In genomic region chr16:4307215-4308037, GRCh38 we compare ENCODE assay signal across 8 cellular contexts. TPM values are rescaled to one million over a fixed set of nuclear protein-coding genes. Genes with fewer than 3 reads are reported as not detected.
DNase-seq lines count a peak whose midpoint lies in the region; ATAC-seq and TF ChIP-seq lines count a peak whose summit lies in the region.

No MANE protein-coding gene starts in this region.

- no peaks in the 10 kb centered on the region for H3K9me3 ChIP-seq in Peyer's patch

- H3K36me3 ChIP-seq in Peyer's patch: no peaks in the 10 kb centered on the region

- peak in 1 of 6 experiments; percentile 3 for TF ChIP-seq CTCF in Peyer's patch (IDR thresholded peaks at IDR 0.05)

- H3K27me3 Mint-ChIP-seq in activated T-helper 1 cell treated with anti-CD3 and anti-CD28 coated beads, Interleukin-12 subunit alpha, Interleukin-12 subunit beta, Interleukin-2, Interleukin-4 antibody, amounts not matched to agents 30 ng/mL and 10 ng/mL and 1 ng/mL, durations not matched to agents 14 hours and 24 hours and 36 hours (ENCODE audit: insufficient read depth): peaks cover 6% of the 10 kb centered on the region
- H3K27me3 Mint-ChIP-seq in natural killer cell treated with Interleukin-12 subunit alpha and Interleukin-12 subunit beta and Interleukin-15 and Interleukin-18, amount 100 ng/mL, for 72 hours: no peaks in the 10 kb centered on the region

- in situ Hi-C loops in Caki2 (cut with HindIII; ENCODE audit: low pct_unique_long_range_greater_than_20kb, low sequenced_read_pairs): no loop called here

- peak; percentile 89 for ATAC-seq in GM21390 (IDR thresholded peaks at IDR 0.05; ENCODE audit: unreplicated experiment)
- ATAC-seq in natural killer cell treated with Interleukin-12 subunit alpha and Interleukin-12 subunit beta and Interleukin-15 and Interleukin-18, amount 100 ng/mL, for 72 hours: peak; percentile 96 to 98

- H3K4me3 ChIP-seq in Peyer's patch: peak overlapping the region; percentile 52 to 57 (median 56)

- peaks cover 4% of the 10 kb centered on the region for H3K9me3 Mint-ChIP-seq in activated T-helper 1 cell treated with anti-CD3 and anti-CD28 coated beads, Interleukin-12 subunit alpha, Interleukin-12 subunit beta, Interleukin-2, Interleukin-4 antibody, amounts not matched to agents 30 ng/mL and 10 ng/mL and 1 ng/mL, durations not matched to agents 14 hours and 24 hours and 36 hours
- no peaks in the 10 kb centered on the region for H3K9me3 Mint-ChIP-seq in natural killer cell treated with Interleukin-12 subunit alpha and Interleukin-12 subunit beta and Interleukin-15 and Interleukin-18, amount 100 ng/mL, for 72 hours

- H3K27ac Mint-ChIP-seq in activated T-helper 1 cell treated with anti-CD3 and anti-CD28 coated beads, Interleukin-12 subunit alpha, Interleukin-12 subunit beta, Interleukin-2, Interleukin-4 antibody, amounts not matched to agents 30 ng/mL and 10 ng/mL and 1 ng/mL, durations not matched to agents 14 hours and 24 hours and 36 hours: peak overlapping the region; percentile 96
- H3K27ac Mint-ChIP-seq in natural killer cell treated with Interleukin-12 subunit alpha and Interleukin-12 subunit beta and Interleukin-15 and Interleukin-18, amount 100 ng/mL, for 72 hours: peak overlapping the region; percentile 91 to 97

- peak overlapping the region; percentile 96 for H3K4me3 Mint-ChIP-seq in activated T-helper 1 cell treated with anti-CD3 and anti-CD28 coated beads, Interleukin-12 subunit alpha, Interleukin-12 subunit beta, Interleukin-2, Interleukin-4 antibody, amounts not matched to agents 30 ng/mL and 10 ng/mL and 1 ng/mL, durations not matched to agents 14 hours and 24 hours and 36 hours
- peak overlapping the region; percentile 98 for H3K4me3 Mint-ChIP-seq in natural killer cell treated with Interleukin-12 subunit alpha and Interleukin-12 subunit beta and Interleukin-15 and Interleukin-18, amount 100 ng/mL, for 72 hours

- TF ChIP-seq POLR2A in Peyer's patch (IDR thresholded peaks at IDR 0.05): peak; percentile 25 to 29

- peaks cover 22% of the 10 kb centered on the region for H3K4me1 Mint-ChIP-seq in activated T-helper 1 cell treated with anti-CD3 and anti-CD28 coated beads, Interleukin-12 subunit alpha, Interleukin-12 subunit beta, Interleukin-2, Interleukin-4 antibody, amounts not matched to agents 30 ng/mL and 10 ng/mL and 1 ng/mL, durations not matched to agents 14 hours and 24 hours and 36 hours (ENCODE audit: low read depth)
- peaks cover 9 to 19% of the 10 kb centered on the region in 2 donors for H3K4me1 Mint-ChIP-seq in natural killer cell treated with Interleukin-12 subunit alpha and Interleukin-12 subunit beta and Interleukin-15 and Interleukin-18, amount 100 ng/mL, for 72 hours (ENCODE audit: low read depth in 2 of 2)

- DNase-seq in Caki2 (ENCODE audit: low read depth): peak; percentile 100
- peak in 75 of 76 experiments; percentile 44 to 97 (median 93) for DNase-seq in HUDEP-2 (lab: John Stamatoyannopoulos, UW; ENCODE audit: unreplicated experiment in 76 of 76)
- DNase-seq in Peyer's patch: peak; percentile 95 to 98 (median 96)
- peak; percentile 97 for DNase-seq in activated T-helper 1 cell treated with anti-CD3 and anti-CD28 coated beads, Interleukin-12 subunit alpha, Interleukin-12 subunit beta, Interleukin-2, Interleukin-4 antibody, amounts not matched to agents 30 ng/mL and 10 ng/mL and 1 ng/mL, durations not matched to agents 14 hours and 24 hours and 36 hours (ENCODE audit: low spot score)
- peak; percentile 82 for DNase-seq in fibroblast of peridontal ligament (ENCODE audit: extremely low read depth)
- peak; percentile 100 for DNase-seq in natural killer cell treated with Interleukin-12 subunit alpha and Interleukin-12 subunit beta and Interleukin-15 and Interleukin-18, amount 100 ng/mL, for 72 hours (ENCODE audit: low spot score)
- peak; percentile 97 for DNase-seq in stimulated activated naive CD4-positive, alpha-beta T cell treated with Interleukin-2 at 50 U/mL for 16 hours (lab: John Stamatoyannopoulos, UW)

- H3K36me3 Mint-ChIP-seq in activated T-helper 1 cell treated with anti-CD3 and anti-CD28 coated beads, Interleukin-12 subunit alpha, Interleukin-12 subunit beta, Interleukin-2, Interleukin-4 antibody, amounts not matched to agents 30 ng/mL and 10 ng/mL and 1 ng/mL, durations not matched to agents 14 hours and 24 hours and 36 hours (ENCODE audit: low read depth): peaks cover 18% of the 10 kb centered on the region
- H3K36me3 Mint-ChIP-seq in natural killer cell treated with Interleukin-12 subunit alpha and Interleukin-12 subunit beta and Interleukin-15 and Interleukin-18, amount 100 ng/mL, for 72 hours: peaks cover 5% of the 10 kb centered on the region

- peaks cover 0 to 14% (median 6%) of the 10 kb centered on the region in 4 donors for H3K4me1 ChIP-seq in Peyer's patch

- H3K27ac ChIP-seq in Peyer's patch: peak overlapping the region; percentile 79 to 83 (median 81)

- no peaks in the 10 kb centered on the region for H3K27me3 ChIP-seq in Peyer's patch

- intact Hi-C loops in activated T-helper 1 cell treated with anti-CD3 and anti-CD28 coated beads, Interleukin-12 subunit alpha, Interleukin-12 subunit beta, Interleukin-2, Interleukin-4 antibody, amounts not matched to agents 30 ng/mL and 10 ng/mL and 1 ng/mL, durations not matched to agents 14 hours and 24 hours and 36 hours (cut with micrococcal nuclease): loop anchor here (1.0 to 5.0 kb wide), 7 partner anchors 8 to 345 kb away; partner anchors contain the start of genes ADCY9, HMOX2 and PAM16

RNA-seq across cellular contexts. Expression of gene GLIS2, which starts 8.4 kb away (rescaled TPM):
- total RNA-seq in Caki2 (2014; rRNA removed; shearing (Covaris generic); ENCODE audit: low replicate concordance): 5.7 and 7.4 TPM in 2 replicates
- total RNA-seq in Peyer's patch: 1 to 10 TPM in 3 of 4 donors, under 1 TPM in 1; 0.35 to 3.3 (median 1.7) TPM
- total RNA-seq in activated T-helper 1 cell treated with anti-CD3 and anti-CD28 coated beads, Interleukin-12 subunit alpha, Interleukin-12 subunit beta, Interleukin-2, Interleukin-4 antibody, amounts not matched to agents 30 ng/mL and 10 ng/mL and 1 ng/mL, durations not matched to agents 14 hours and 24 hours and 36 hours: 0.54 TPM in 2 replicates
- under 1 TPM; 0.31 to 0.43 TPM for total RNA-seq in natural killer cell treated with Interleukin-12 subunit alpha and Interleukin-12 subunit beta and Interleukin-15 and Interleukin-18, amount 100 ng/mL, for 72 hours

RNA-seq across cellular contexts. Expression of gene TFAP4, which starts 34.6 kb away (rescaled TPM):
- 35.1 TPM in 2 replicates for total RNA-seq in Caki2 (2014; rRNA removed; shearing (Covaris generic); ENCODE audit: low replicate concordance)
- 10 to 100 TPM in 1 of 4 donors, 1 to 10 TPM in 3; 7.5 to 20.6 (median 8.9) TPM for total RNA-seq in Peyer's patch
- 48.3 and 49.2 TPM in 2 replicates for total RNA-seq in activated T-helper 1 cell treated with anti-CD3 and anti-CD28 coated beads, Interleukin-12 subunit alpha, Interleukin-12 subunit beta, Interleukin-2, Interleukin-4 antibody, amounts not matched to agents 30 ng/mL and 10 ng/mL and 1 ng/mL, durations not matched to agents 14 hours and 24 hours and 36 hours
- total RNA-seq in natural killer cell treated with Interleukin-12 subunit alpha and Interleukin-12 subunit beta and Interleukin-15 and Interleukin-18, amount 100 ng/mL, for 72 hours: 10 to 100 TPM; 10.8 to 46.2 TPM

RNA-seq across cellular contexts. Expression of gene PAM16, which starts 43.7 kb away (rescaled TPM):
- total RNA-seq in Caki2 (2014; rRNA removed; shearing (Covaris generic); ENCODE audit: low replicate concordance): 58.8 and 80.7 TPM in 2 replicates
- 10 to 100 TPM; 18.2 to 61.4 (median 49.3) TPM for total RNA-seq in Peyer's patch
- 91.5 and 106 TPM in 2 replicates for total RNA-seq in activated T-helper 1 cell treated with anti-CD3 and anti-CD28 coated beads, Interleukin-12 subunit alpha, Interleukin-12 subunit beta, Interleukin-2, Interleukin-4 antibody, amounts not matched to agents 30 ng/mL and 10 ng/mL and 1 ng/mL, durations not matched to agents 14 hours and 24 hours and 36 hours
- 100 to 1,000 TPM in 1 of 2 donors, 10 to 100 TPM in 1; 59.0 to 114 TPM for total RNA-seq in natural killer cell treated with Interleukin-12 subunit alpha and Interleukin-12 subunit beta and Interleukin-15 and Interleukin-18, amount 100 ng/mL, for 72 hours

Comparison
In these comparisons a context has a peak if more than half of its experiments do, and no peak if none do; other contexts are left out.
1. Peak in every context shown above with its lines: DNase-seq, ATAC-seq, H3K4me3 ChIP-seq and H3K27ac ChIP-seq.